In genomic region chr22:37634505-37635002, GRCh38 we compare ENCODE assay signal across 8 cellular contexts. TPM values are rescaled to one million over a fixed set of nuclear protein-coding genes. Genes with fewer than 3 reads are reported as not detected.
DNase-seq lines count a peak whose midpoint lies in the region; ATAC-seq and TF ChIP-seq lines count a peak whose summit lies in the region.

No MANE protein-coding gene starts in this region.

- H3K27me3 ChIP-seq in esophagus muscularis mucosa: peaks cover 0 to 8% (median 4%) of the 10 kb centered on the region in 4 donors
- H3K27me3 ChIP-seq in gastrocnemius medialis: peaks cover 0 to 7% (median 5%) of the 10 kb centered on the region in 3 donors

- TF ChIP-seq POLR2A in esophagus muscularis mucosa (IDR thresholded peaks at IDR 0.05; ENCODE audit: low read depth) (no peak), gastrocnemius medialis (IDR thresholded peaks at IDR 0.05) (no peak)

- H3K9me3 ChIP-seq in esophagus muscularis mucosa (no peaks in the 10 kb centered on the region), gastrocnemius medialis (no peaks in the 10 kb centered on the region)

- in situ Hi-C loops in gastrocnemius medialis (cut with MboI; ENCODE audit: low sequenced_read_pairs in 4 of 4): loop anchor here in 1 of 4 donors (25.0 kb wide), 1 partner anchor 153 kb away; no protein-coding TSS in a partner anchor

- TF ChIP-seq EP300 in esophagus muscularis mucosa (IDR thresholded peaks at IDR 0.05): no peak

- WGBS in esophagus muscularis mucosa: 31% methylated on average over 6 of the region's 6 CpGs

- H3K4me1 ChIP-seq in esophagus muscularis mucosa (peaks cover 41 to 50% (median 44%) of the 10 kb centered on the region in 4 donors), gastrocnemius medialis (peaks cover 23 to 26% of the 10 kb centered on the region in 2 donors)

- intact Hi-C loops in esophagus muscularis mucosa (cut with DNase I): no loop called here
- intact Hi-C loops in gastrocnemius medialis (cut with DNase I; ENCODE audit: low total_unique reads): no loop called here

- ATAC-seq in gastrocnemius medialis (no peak), HG02623 (IDR thresholded peaks at IDR 0.05; ENCODE audit: unreplicated experiment) (no peak)

- H3K36me3 ChIP-seq in esophagus muscularis mucosa: peaks cover 0 to 33% (median 30%) of the 10 kb centered on the region in 4 donors
- H3K36me3 ChIP-seq in gastrocnemius medialis: peaks cover 0 to 24% of the 10 kb centered on the region in 2 donors

- peak; percentile 41; the same call in 1 of the 2 replicates for TF ChIP-seq CTCF in GM12874 (IDR thresholded peaks at IDR 0.05; ENCODE audit: insufficient read depth, low read depth, low read length)
- TF ChIP-seq CTCF in esophagus muscularis mucosa (IDR thresholded peaks at IDR 0.05): no peak
- no peak for TF ChIP-seq CTCF in gastrocnemius medialis (IDR thresholded peaks at IDR 0.05 in 4 of 5, conservative IDR thresholded peaks at IDR 0.05 in 1 of 5)

- H3K4me3 ChIP-seq in esophagus muscularis mucosa (peak overlapping the region; percentile 20 to 46 (median 27)), gastrocnemius medialis (peak overlapping the region in 2 of 4 donors; percentile 27 to 36)

- peak overlapping the region; percentile 53 to 85 (median 76) for H3K27ac ChIP-seq in esophagus muscularis mucosa (replicated peaks in 1 of 4)
- peak overlapping the region; percentile 56 to 82 (median 74) for H3K27ac ChIP-seq in gastrocnemius medialis

- DNase-seq in SK-N-DZ (ENCODE audit: low spot score) (peak; percentile 74), esophagus muscularis mucosa (ENCODE audit: extremely low spot score) (no peak), gastrocnemius medialis (no peak), AG08396 (ENCODE audit: low spot score) (no peak), NCI-H1436 treated with DMSO at 0.1 percent for 48 hours (lab: John Stamatoyannopoulos, UW) (no peak)
- DNase-seq in stimulated activated CD4-positive, alpha-beta T cell treated with anti-CD3 and anti-CD28 coated beads, Interleukin-2, amount 100 ng/mL, for 48 hours: no peak

RNA-seq across cellular contexts. Expression of gene SH3BP1, which starts 4.9 kb away (rescaled TPM):
- 16.5 and 22.0 TPM in 2 replicates for polyA plus RNA-seq in SK-N-DZ (2014; cell fraction: cytosol; rRNA removed)
- polyA plus RNA-seq in SK-N-DZ (2014; cell fraction: nucleus; rRNA removed): 17.6 and 25.1 TPM in 2 replicates
- total RNA-seq in esophagus muscularis mucosa: 1 to 10 TPM; 1.5 to 7.5 (median 4.3) TPM
- 1 to 10 TPM in 3 of 4 donors, not detected in 1; 1.1 to 1.8 (median 1.6) TPM for total RNA-seq in gastrocnemius medialis

RNA-seq across cellular contexts. Expression of gene PDXP, which starts 24.0 kb away (rescaled TPM):
- 118 and 143 TPM in 2 replicates for polyA plus RNA-seq in SK-N-DZ (2014; cell fraction: cytosol; rRNA removed)
- 74.2 and 93.5 TPM in 2 replicates for polyA plus RNA-seq in SK-N-DZ (2014; cell fraction: nucleus; rRNA removed)
- 10 to 100 TPM in 3 of 4 donors, 1 to 10 TPM in 1; 7.3 to 28.3 (median 17.4) TPM for total RNA-seq in esophagus muscularis mucosa
- total RNA-seq in gastrocnemius medialis: 10 to 100 TPM; 10.3 to 28.7 (median 16.6) TPM

RNA-seq across cellular contexts. Expression of gene GGA1, which starts 25.9 kb away (rescaled TPM):
- 57.2 and 63.0 TPM in 2 replicates for polyA plus RNA-seq in SK-N-DZ (2014; cell fraction: cytosol; rRNA removed)
- polyA plus RNA-seq in SK-N-DZ (2014; cell fraction: nucleus; rRNA removed): 150 and 184 TPM in 2 replicates
- total RNA-seq in esophagus muscularis mucosa: 10 to 100 TPM; 30.3 to 44.7 (median 40.9) TPM
- total RNA-seq in gastrocnemius medialis: 10 to 100 TPM; 39.0 to 48.8 (median 45.0) TPM

RNA-seq across cellular contexts. Expression of gene LGALS1, which starts 40.9 kb away (rescaled TPM):
- 267 and 474 TPM in 2 replicates for polyA plus RNA-seq in SK-N-DZ (2014; cell fraction: cytosol; rRNA removed)
- polyA plus RNA-seq in SK-N-DZ (2014; cell fraction: nucleus; rRNA removed): 133 and 199 TPM in 2 replicates
- total RNA-seq in esophagus muscularis mucosa (1,000 to 10,000 TPM in 3 of 4 donors, 100 to 1,000 TPM in 1; 710 to 1,112 (median 1,021) TPM), gastrocnemius medialis (1,000 to 10,000 TPM in 3 of 4 donors, 100 to 1,000 TPM in 1; 561 to 1,888 (median 1,101) TPM)

RNA-seq across cellular contexts. Expression of gene NOL12, which starts 51.6 kb away (rescaled TPM):
- polyA plus RNA-seq in SK-N-DZ (2014; cell fraction: cytosol; rRNA removed): 66.1 and 69.1 TPM in 2 replicates
- 81.1 and 85.1 TPM in 2 replicates for polyA plus RNA-seq in SK-N-DZ (2014; cell fraction: nucleus; rRNA removed)
- total RNA-seq in esophagus muscularis mucosa: 10 to 100 TPM in 3 of 4 donors, 1 to 10 TPM in 1; 9.1 to 18.4 (median 14.5) TPM
- 10 to 100 TPM; 10.0 to 21.7 (median 16.6) TPM for total RNA-seq in gastrocnemius medialis
